In genomic region chr12:105025890-105026289, GRCh38 we compare ENCODE assay signal across 10 cellular contexts. TPM values are rescaled to one million over a fixed set of nuclear protein-coding genes. Genes with fewer than 3 reads are reported as not detected.
DNase-seq lines count a peak whose midpoint lies in the region; FAIRE-seq and TF ChIP-seq lines count a peak whose summit lies in the region.
"Had no signal": no experiment of that assay in that cellular context is flagged by ENCODE, and none has a peak within 500 bp of the region (broad histone marks: within the 10 kb centered on the region; RNA-seq: fewer than 3 reads in every experiment).

No MANE protein-coding gene starts in this region.

- POLR2A ChIA-PET in activated CD4-positive, alpha-beta memory T cell treated with anti-CD3 and anti-CD28 coated beads for 36 hours (lab: Charles Lee) = no interaction called here

- no peaks in the 10 kb centered on the region for H3K27me3 ChIP-seq in astrocyte (ENCODE audit: insufficient read depth, low read length)
- no peaks in the 10 kb centered on the region for H3K27me3 ChIP-seq in right atrium auricular region
- H3K27me3 ChIP-seq in H7 (ENCODE audit: control insufficient read depth, insufficient read depth, low read length) = no peaks in the 10 kb centered on the region

- H3K27me3 Mint-ChIP-seq in astrocyte (ENCODE audit: low read depth, unreplicated experiment) = no peaks in the 10 kb centered on the region
- no peaks in the 10 kb centered on the region for H3K27me3 Mint-ChIP-seq in activated CD4-positive, alpha-beta memory T cell treated with anti-CD3 and anti-CD28 coated beads for 36 hours
- H3K27me3 Mint-ChIP-seq: activated naive CD8-positive, alpha-beta T cell had no signal

- H3K4me3 ChIP-seq in astrocyte (ENCODE audit: insufficient read depth, low read depth, low read length) (no peak overlapping the region), right atrium auricular region (no peak overlapping the region), skeletal muscle cell (ENCODE audit: low read depth, low read length) (no peak overlapping the region), H7 (ENCODE audit: insufficient read depth, low read depth, low read length) (no peak overlapping the region)

- H3K9me3 ChIP-seq in astrocyte (ENCODE audit: insufficient read depth, low read depth, low read length) = no peaks in the 10 kb centered on the region
- no peaks in the 10 kb centered on the region for H3K9me3 ChIP-seq in right atrium auricular region

- no peaks in the 10 kb centered on the region for H3K4me1 ChIP-seq in astrocyte (ENCODE audit: insufficient read depth, low read length)
- H3K4me1 ChIP-seq in right atrium auricular region = peaks cover 0 to 16% of the 10 kb centered on the region in 2 donors

- peaks cover under 1% of the 10 kb centered on the region for H4K20me1 ChIP-seq in astrocyte (ENCODE audit: insufficient read depth, low read length)

- H3K27ac Mint-ChIP-seq in astrocyte (ENCODE audit: unreplicated experiment) = no peak overlapping the region
- H3K27ac Mint-ChIP-seq in activated CD4-positive, alpha-beta memory T cell treated with anti-CD3 and anti-CD28 coated beads for 36 hours = no peak overlapping the region
- H3K27ac Mint-ChIP-seq: activated naive CD8-positive, alpha-beta T cell had no signal

- H3K9ac ChIP-seq in astrocyte (ENCODE audit: low read length) = no peak overlapping the region

- no peak overlapping the region for H2AFZ ChIP-seq in astrocyte (ENCODE audit: low read depth, low read length)

- FAIRE-seq in astrocyte (lab: Jason Lieb, UNC) (no peak), RCC 7860 (lab: Jason Lieb, UNC) (no peak)

- no peaks in the 10 kb centered on the region for H3K4me1 Mint-ChIP-seq in astrocyte (ENCODE audit: low read depth, unreplicated experiment)
- peaks cover 2% of the 10 kb centered on the region for H3K4me1 Mint-ChIP-seq in activated CD4-positive, alpha-beta memory T cell treated with anti-CD3 and anti-CD28 coated beads for 36 hours (ENCODE audit: low read depth)

- H3K4me2 ChIP-seq in astrocyte (ENCODE audit: low read length) = no peak overlapping the region

- no peaks in the 10 kb centered on the region for H3K9me3 Mint-ChIP-seq in astrocyte (ENCODE audit: unreplicated experiment)
- no peaks in the 10 kb centered on the region for H3K9me3 Mint-ChIP-seq in activated CD4-positive, alpha-beta memory T cell treated with anti-CD3 and anti-CD28 coated beads for 36 hours

- CTCF ChIA-PET in activated CD4-positive, alpha-beta memory T cell treated with anti-CD3 and anti-CD28 coated beads for 36 hours (lab: Charles Lee) = interaction anchor here (1.3 kb wide), 1 partner anchor 824 kb away, joined by 3 read pairs; no protein-coding TSS in a partner anchor

- intact Hi-C loops in activated CD4-positive, alpha-beta memory T cell treated with anti-CD3 and anti-CD28 coated beads for 36 hours (cut with micrococcal nuclease) = no loop called here

- no peak for TF ChIP-seq CTCF in astrocyte (IDR thresholded peaks at IDR 0.05; ENCODE audit: insufficient read depth, low read depth, low read length)
- no peak for TF ChIP-seq CTCF in right atrium auricular region (IDR thresholded peaks at IDR 0.05)

- no peaks in the 10 kb centered on the region for H3K79me2 ChIP-seq in astrocyte (ENCODE audit: insufficient read depth, low read length)

- DNase-seq in GM04504 (ENCODE audit: low read depth) = peak; percentile 83
- peak; percentile 61 for DNase-seq in astrocyte (ENCODE audit: low read depth)
- DNase-seq in right atrium auricular region (ENCODE audit: low spot score) = peak; percentile 70
- peak; percentile 45 for DNase-seq in skeletal muscle cell (ENCODE audit: low read depth)
- no peak for DNase-seq in NCI-H510A (lab: John Stamatoyannopoulos, UW)
- DNase-seq in H7 = no peak
- DNase-seq in activated CD4-positive, alpha-beta memory T cell treated with anti-CD3 and anti-CD28 coated beads for 36 hours = no peak
- no peak for DNase-seq in RCC 7860 (ENCODE audit: low spot score)
- DNase-seq: KBM-7 had no signal

- H3K36me3 ChIP-seq in astrocyte (ENCODE audit: insufficient read depth, low read length) (peaks cover 21% of the 10 kb centered on the region), right atrium auricular region (no peaks in the 10 kb centered on the region), H7 (replicated peaks; ENCODE audit: control insufficient read depth, insufficient read depth, low read length) (no peaks in the 10 kb centered on the region)

- H3K27ac ChIP-seq in astrocyte (ENCODE audit: low read depth, low read length) (no peak overlapping the region), right atrium auricular region (peak overlapping the region; percentile 28 to 62)

- H3K4me3 Mint-ChIP-seq in astrocyte (ENCODE audit: unreplicated experiment) = no peak overlapping the region
- H3K4me3 Mint-ChIP-seq in activated CD4-positive, alpha-beta memory T cell treated with anti-CD3 and anti-CD28 coated beads for 36 hours = no peak overlapping the region
- H3K4me3 Mint-ChIP-seq: activated naive CD8-positive, alpha-beta T cell had no signal

- peaks cover 29% of the 10 kb centered on the region for H3K36me3 Mint-ChIP-seq in astrocyte (ENCODE audit: low read depth, unreplicated experiment)
- H3K36me3 Mint-ChIP-seq in activated CD4-positive, alpha-beta memory T cell treated with anti-CD3 and anti-CD28 coated beads for 36 hours = no peaks in the 10 kb centered on the region

RNA-seq across cellular contexts. Expression of gene NOPCHAP1, which starts 39.8 kb away (rescaled TPM):
- total RNA-seq in astrocyte = 22.3 and 26.8 TPM in 2 replicates
- 1 to 10 TPM; 1.9 to 3.7 TPM for total RNA-seq in right atrium auricular region
- total RNA-seq in H7 (2014; rRNA removed; shearing (Covaris generic)) = 17.5 and 19.3 TPM in 2 replicates
- total RNA-seq in activated CD4-positive, alpha-beta memory T cell treated with anti-CD3 and anti-CD28 coated beads for 36 hours = 10 to 100 TPM; 30.5 to 30.9 TPM

RNA-seq across cellular contexts. Expression of gene ALDH1L2, which starts 58.4 kb away (rescaled TPM):
- 69.2 and 91.6 TPM in 2 replicates for total RNA-seq in astrocyte
- total RNA-seq in right atrium auricular region = 1 to 10 TPM; 1.2 to 2.5 TPM
- total RNA-seq in H7 (2014; rRNA removed; shearing (Covaris generic)) = 1.1 and 1.2 TPM in 2 replicates
- total RNA-seq in activated CD4-positive, alpha-beta memory T cell treated with anti-CD3 and anti-CD28 coated beads for 36 hours = 1 to 10 TPM; 4.3 to 4.8 TPM

Comparison
In these comparisons a context has a peak if more than half of its experiments do, and no peak if none do; other contexts are left out.
1. DNase-seq: peak in GM04504 (single experiment), astrocyte (single experiment), right atrium auricular region (single experiment) and skeletal muscle cell (single experiment); none in NCI-H510A (single experiment), H7 (single experiment), activated CD4-positive, alpha-beta memory T cell treated with anti-CD3 and anti-CD28 coated beads for 36 hours (single experiment) and RCC 7860 (single experiment).
2. RNA of gene ALDH1L2, which starts 58.4 kb away (total RNA-seq): 69.2 to 91.6 TPM in astrocyte; 4.3 to 4.8 TPM in activated CD4-positive, alpha-beta memory T cell treated with anti-CD3 and anti-CD28 coated beads for 36 hours, 1.2 to 2.5 TPM in right atrium auricular region and 1.1 to 1.2 TPM in H7; every median in the first group is over 10 times any median in the second.